16 cellular contexts compared by ENCODE assay signal in genomic region chr10:43377393-43377883, GRCh38. TPM values are rescaled to one million over a fixed set of nuclear protein-coding genes. Genes with fewer than 3 reads are reported as not detected.
DNase-seq lines count a peak whose midpoint lies in the region; ATAC-seq and TF ChIP-seq lines count a peak whose summit lies in the region.
"Had no signal": no experiment of that assay in that cellular context is flagged by ENCODE, and none has a peak within 500 bp of the region (broad histone marks: within the 10 kb centered on the region; RNA-seq: fewer than 3 reads in every experiment).

No MANE protein-coding gene starts in this region.

- H3K4me1 Mint-ChIP-seq in mesothelial cell of epicardium: peaks cover 18% of the 10 kb centered on the region

- no peak for TF ChIP-seq EP300 in Ishikawa (IDR thresholded peaks at IDR 0.05; ENCODE audit: borderline replicate concordance)

- in situ Hi-C loops in ACHN (cut with HindIII; ENCODE audit: low pct_ligation_motif_present, low pct_unique_long_range_greater_than_20kb, low sequenced_read_pairs): no loop called here

- no peak overlapping the region for H3K4me3 Mint-ChIP-seq in mesothelial cell of epicardium
- H3K4me3 Mint-ChIP-seq: CD8-positive, alpha-beta T cell had no signal

- H3K36me3 Mint-ChIP-seq in mesothelial cell of epicardium: no peaks in the 10 kb centered on the region
- H3K36me3 Mint-ChIP-seq: activated naive CD4-positive, alpha-beta T cell treated with anti-CD3 and anti-CD28 coated beads, Interleukin-2, amount 50 U/mL, for 72 hours; CD8-positive, alpha-beta T cell had no signal

- DNase-seq in ecto neural progenitor cell (ENCODE audit: low spot score) (peak; percentile 70), mesothelial cell of epicardium (ENCODE audit: low spot score in 2 of 2, unreplicated experiment in 2 of 2) (peak in 1 of 2 experiments; percentile 67), ureter (ENCODE audit: low spot score) (peak; percentile 78), ACHN (no peak)
- DNase-seq: activated CD4-positive, alpha-beta T cell treated with anti-CD3 and anti-CD28 coated beads for 4 hours; CD8-positive, alpha-beta T cell; foreskin melanocyte; IMR-90; NCI-H345; testis had no signal

- H3K9me3 Mint-ChIP-seq in mesothelial cell of epicardium: no peaks in the 10 kb centered on the region
- H3K9me3 Mint-ChIP-seq: activated naive CD4-positive, alpha-beta T cell treated with anti-CD3 and anti-CD28 coated beads, Interleukin-2, amount 50 U/mL, for 72 hours; CD8-positive, alpha-beta T cell had no signal

- TF ChIP-seq RAD21 in Ishikawa (IDR thresholded peaks at IDR 0.05; ENCODE audit: low read depth): no peak

- peak overlapping the region; percentile 82 for H3K27ac Mint-ChIP-seq in mesothelial cell of epicardium
- H3K27ac Mint-ChIP-seq: CD8-positive, alpha-beta T cell had no signal

- H3K27me3 Mint-ChIP-seq in mesothelial cell of epicardium (ENCODE audit: low read depth): no peaks in the 10 kb centered on the region

- ATAC-seq in GM21825 (IDR thresholded peaks at IDR 0.05; ENCODE audit: unreplicated experiment) (no peak), GM19035 (IDR thresholded peaks at IDR 0.05; ENCODE audit: unreplicated experiment) (no peak)
- ATAC-seq: CD8-positive, alpha-beta T cell had no signal

- peak; percentile 53 for TF ChIP-seq CTCF in mesothelial cell of epicardium (IDR thresholded peaks at IDR 0.05; ENCODE audit: unreplicated experiment)

TF ChIP-seq in Ishikawa, 13 proteins besides CTCF, POLR2A, EP300 and RAD21:
- TF ChIP-seq TEAD4 (IDR thresholded peaks at IDR 0.05): peak; percentile 83
- no peak for TF ChIP-seq ZBTB7A (IDR thresholded peaks at IDR 0.05; ENCODE audit: low read depth)
TF ChIP-seq in Ishikawa: peak in this region for 1.

RNA-seq across cellular contexts. Expression of gene FXYD4, which starts 6.0 kb away (rescaled TPM):
- not detected in 3 replicates for total RNA-seq in mesothelial cell of epicardium
- 13.8 TPM for total RNA-seq in ureter
- total RNA-seq: activated naive CD4-positive, alpha-beta T cell treated with anti-CD3 and anti-CD28 coated beads, Interleukin-2, amount 50 U/mL, for 72 hours; CD8-positive, alpha-beta T cell; G401; IMR-90; T-helper 1 cell treated with Interleukin-12 subunit alpha and Interleukin-12 subunit beta and Interleukin-4 antibody, amounts not matched to agents 30 ng/mL and 1 ng/mL, for 36 hours had no signal

RNA-seq across cellular contexts. Expression of gene HNRNPF, which starts 31.5 kb away (rescaled TPM):
- total RNA-seq in mesothelial cell of epicardium: 163 to 169 TPM (median 165 TPM) in 3 replicates
- 307 TPM for total RNA-seq in ureter

RNA-seq across cellular contexts. Expression of gene ZNF487, which starts 59.5 kb away (rescaled TPM):
- total RNA-seq in mesothelial cell of epicardium (2.7 to 3.4 TPM (median 2.8 TPM) in 3 replicates), ureter (9.6 TPM)

Comparison
In these comparisons a context has a peak if more than half of its experiments do, and no peak if none do; other contexts are left out.
1. RNA of gene FXYD4, which starts 6.0 kb away (total RNA-seq): 13.8 TPM in ureter (single experiment); not detected in mesothelial cell of epicardium; every median in the first group is over 10 times any median in the second.